20 cellular contexts compared by ENCODE assay signal in genomic region chr1:3323021-3323790, GRCh38.
DNase-seq lines count a peak whose midpoint lies in the region; ATAC-seq and TF ChIP-seq lines count a peak whose summit lies in the region.
"Had no signal": no experiment of that assay in that cellular context is flagged by ENCODE, and none has a peak within 500 bp of the region (broad histone marks: within the 10 kb centered on the region; RNA-seq: fewer than 3 reads in every experiment).

No MANE protein-coding gene starts in this region.

- H3K79me2 ChIP-seq in hepatocyte: peaks cover 7% of the 10 kb centered on the region

- TF ChIP-seq CTCF in hepatocyte (IDR thresholded peaks at IDR 0.05; ENCODE audit: poor library complexity) (no peak), prostate gland (IDR thresholded peaks at IDR 0.05) (no peak), glutamatergic neuron (IDR thresholded peaks at IDR 0.05; ENCODE audit: partially characterized antibody, unreplicated experiment) (no peak)

- ATAC-seq in GM18520 (IDR thresholded peaks at IDR 0.05; ENCODE audit: unreplicated experiment) (no peak), HG03095 (IDR thresholded peaks at IDR 0.05; ENCODE audit: unreplicated experiment) (no peak)
- ATAC-seq: stimulated activated naive CD8-positive, alpha-beta T cell treated with anti-CD3 and anti-CD28 coated beads, Interleukin-15, Interleukin-2, amounts not matched to agents 100 U/mL and 50 U/mL, for 24 hours had no signal

- H4K20me1 ChIP-seq in hepatocyte (ENCODE audit: insufficient read depth, poor library complexity, severe bottlenecking): no peaks in the 10 kb centered on the region

- no peak overlapping the region for H3K27ac Mint-ChIP-seq in glutamatergic neuron (ENCODE audit: unreplicated experiment)
- H3K27ac Mint-ChIP-seq: activated CD4-positive, alpha-beta memory T cell treated with anti-CD3 and anti-CD28 coated beads for 36 hours; immature natural killer cell had no signal

- H3K4me1 ChIP-seq in hepatocyte (ENCODE audit: insufficient read depth): peaks cover 29% of the 10 kb centered on the region
- H3K4me1 ChIP-seq in prostate gland (replicated peaks): peaks cover 12% of the 10 kb centered on the region

- H3K36me3 Mint-ChIP-seq in glutamatergic neuron (ENCODE audit: unreplicated experiment): peaks cover 5% of the 10 kb centered on the region
- H3K36me3 Mint-ChIP-seq: activated CD4-positive, alpha-beta memory T cell treated with anti-CD3 and anti-CD28 coated beads for 36 hours; immature natural killer cell had no signal

- peak overlapping the region; percentile 66 for H3K4me2 ChIP-seq in hepatocyte
- H3K4me2 ChIP-seq: BLaER1 had no signal

- DNase-seq in H7 (peak; percentile 74), SHP77 (lab: John Stamatoyannopoulos, UW) (peak; percentile 56 to 66), hepatocyte (ENCODE audit: low spot score) (peak; percentile 85), prostate gland (ENCODE audit: low spot score) (peak; percentile 36), glutamatergic neuron (no peak), NAMALWA (ENCODE audit: low spot score) (no peak)
- DNase-seq: activated CD4-positive, alpha-beta memory T cell treated with anti-CD3 and anti-CD28 coated beads for 36 hours; activated effector memory CD4-positive, alpha-beta T cell treated with Interleukin-2 at 50 U/mL for 16 hours; effector CD4-positive, alpha-beta T cell; GF-D8; immature natural killer cell; MG63; NCI-H446; sigmoid colon; stimulated activated naive CD8-positive, alpha-beta T cell treated with anti-CD3 and anti-CD28 coated beads, Interleukin-15, Interleukin-2, amounts not matched to agents 100 U/mL and 50 U/mL, for 24 hours; T-helper 2 cell had no signal

- intact Hi-C loops in prostate gland (cut with DNase I): no loop called here

- TF ChIP-seq POLR2A in prostate gland (IDR thresholded peaks at IDR 0.05): no peak

- H3K4me1 Mint-ChIP-seq in glutamatergic neuron (ENCODE audit: low read depth, unreplicated experiment): no peaks in the 10 kb centered on the region

- H3K36me3 ChIP-seq in H7 (replicated peaks; ENCODE audit: control insufficient read depth, insufficient read depth, low read length) (no peaks in the 10 kb centered on the region), hepatocyte (replicated peaks; ENCODE audit: insufficient read depth, low read depth) (no peaks in the 10 kb centered on the region), prostate gland (no peaks in the 10 kb centered on the region)
- H3K36me3 ChIP-seq: ascending aorta, BLaER1, MG63, sigmoid colon had no signal

- H3K4me3 Mint-ChIP-seq in glutamatergic neuron (ENCODE audit: unreplicated experiment): no peak overlapping the region
- H3K4me3 Mint-ChIP-seq: activated CD4-positive, alpha-beta memory T cell treated with anti-CD3 and anti-CD28 coated beads for 36 hours; immature natural killer cell had no signal

- H3K27me3 Mint-ChIP-seq in glutamatergic neuron (ENCODE audit: unreplicated experiment): peaks cover 6% of the 10 kb centered on the region

- 30% methylated on average over 40 of the region's 40 CpGs for WGBS in hepatocyte (ENCODE audit: low lambda C conversion rate, missing lambda C conversion rate)
- WGBS in prostate gland: 16% methylated on average over 40 of the region's 40 CpGs

- no peaks in the 10 kb centered on the region for H3K9me2 ChIP-seq in hepatocyte (replicated peaks; ENCODE audit: insufficient read depth)

- H3K4me3 ChIP-seq in H7 (ENCODE audit: insufficient read depth, low read depth, low read length): no peak overlapping the region
- H3K4me3 ChIP-seq in hepatocyte: no peak overlapping the region
- H3K4me3 ChIP-seq in prostate gland: no peak overlapping the region
- H3K4me3 ChIP-seq: ascending aorta, BLaER1, MG63 had no signal

- no peak overlapping the region for H2AFZ ChIP-seq in hepatocyte

- no peaks in the 10 kb centered on the region for H3K27me3 ChIP-seq in H7 (ENCODE audit: control insufficient read depth, insufficient read depth, low read length)
- no peaks in the 10 kb centered on the region for H3K27me3 ChIP-seq in hepatocyte
- H3K27me3 ChIP-seq in prostate gland (replicated peaks; ENCODE audit: insufficient read depth): peaks cover 2% of the 10 kb centered on the region
- H3K27me3 ChIP-seq: ascending aorta, MG63 had no signal

- H3K27ac ChIP-seq in hepatocyte (peak overlapping the region; percentile 93), prostate gland (no peak overlapping the region)
- H3K27ac ChIP-seq: ascending aorta, BLaER1 had no signal

- no peaks in the 10 kb centered on the region for H3K9me3 ChIP-seq in hepatocyte (ENCODE audit: low read depth)
- no peaks in the 10 kb centered on the region for H3K9me3 ChIP-seq in prostate gland
- H3K9me3 ChIP-seq: ascending aorta, BLaER1, MG63, sigmoid colon had no signal

- H3K9me3 Mint-ChIP-seq in glutamatergic neuron (ENCODE audit: unreplicated experiment): peaks cover 5% of the 10 kb centered on the region
- H3K9me3 Mint-ChIP-seq: activated CD4-positive, alpha-beta memory T cell treated with anti-CD3 and anti-CD28 coated beads for 36 hours had no signal

Comparison
In these comparisons a context has a peak if more than half of its experiments do, and no peak if none do; other contexts are left out.
1. DNase-seq: peak in H7 (single experiment), SHP77 (2 of 2), hepatocyte (single experiment) and prostate gland (single experiment); none in glutamatergic neuron (single experiment) and NAMALWA (single experiment).